Comparison of ENCODE assay signal across 24 cellular contexts in genomic region chr3:71378509-71378908, GRCh38.
DNase-seq lines count a peak whose midpoint lies in the region; ATAC-seq, FAIRE-seq and TF ChIP-seq lines count a peak whose summit lies in the region.
"Had no signal": no experiment of that assay in that cellular context is flagged by ENCODE, and none has a peak within 500 bp of the region (broad histone marks: within the 10 kb centered on the region; RNA-seq: fewer than 3 reads in every experiment).

No MANE protein-coding gene starts in this region.

- 88% methylated on average over 1 of the region's 1 CpG; no CpG with 5 or more reads in 1 of the 2 experiments for WGBS in H1 (ENCODE audit: extremely low coverage in 1 of 2, insufficient coverage in 1 of 2, insufficient read length in 1 of 2, insufficient replicate concordance in 2 of 2, low coverage in 1 of 2, low lambda C conversion rate in 2 of 2, missing lambda C conversion rate in 1 of 2), 2 experiments

- no peaks in the 10 kb centered on the region for H4K20me1 ChIP-seq in H1 (replicated peaks in 1 of 2; ENCODE audit: control insufficient read depth in 1 of 2, insufficient read depth in 2 of 2, low read length in 2 of 2)

- H3K79me1 ChIP-seq in H1 (ENCODE audit: low read depth, low read length): no peaks in the 10 kb centered on the region

- H3K27ac ChIP-seq in H1 (ENCODE audit: low read depth, low read length): no peak overlapping the region
- H3K27ac ChIP-seq: C4-2B, HL-60, SJCRH30 had no signal

- no peak overlapping the region for H3K18ac ChIP-seq in H1 (ENCODE audit: extremely low read depth, low read length)

- H3K9me3 ChIP-seq in T-helper 17 cell (ENCODE audit: control insufficient read depth, low read length, poor library complexity, severe bottlenecking) (no peaks in the 10 kb centered on the region), H1 (ENCODE audit: insufficient read depth in 2 of 2, low read depth in 1 of 2, low read length in 1 of 2) (no peaks in the 10 kb centered on the region)
- H3K9me3 ChIP-seq: SJCRH30 had no signal

- no peak overlapping the region for H4K8ac ChIP-seq in H1 (ENCODE audit: extremely low read depth, insufficient read depth, low read length)

- H3K4me3 Mint-ChIP-seq in activated T-cell treated with anti-CD3 and anti-CD28 coated beads, Interleukin-2, amount 50 U/mL, for 24 hours: no peak overlapping the region
- H3K4me3 Mint-ChIP-seq in activated T-cell treated with anti-CD3 and anti-CD28 coated beads, Interleukin-2, amount 50 U/mL, for 72 hours: no peak overlapping the region
- H3K4me3 Mint-ChIP-seq in T-helper 17 cell: no peak overlapping the region
- no peak overlapping the region for H3K4me3 Mint-ChIP-seq in progenitor cell of endocrine pancreas (ENCODE audit: low read depth)

- ATAC-seq in activated T-cell treated with anti-CD3 and anti-CD28 coated beads, Interleukin-2, amount 50 U/mL, for 72 hours (replicated peaks in 1 of 2): no peak
- no peak for ATAC-seq in T-helper 17 cell
- ATAC-seq in GM19324 (IDR thresholded peaks at IDR 0.05; ENCODE audit: low FRiP score, unreplicated experiment): no peak
- ATAC-seq: HepG2, Panc1 had no signal

- no peak overlapping the region for H2BK12ac ChIP-seq in H1 (ENCODE audit: low read depth, low read length)

- no peak overlapping the region for H2BK5ac ChIP-seq in H1 (ENCODE audit: low read depth, low read length)

- no peak overlapping the region for H3K4ac ChIP-seq in H1 (replicated peaks; ENCODE audit: insufficient read length, low read depth, low read length)

- peaks cover 0 to 3% (median 0%) of the 10 kb centered on the region in 4 experiments; a peak in 2 of 7 replicates for H3K4me1 ChIP-seq in H1 (replicated peaks in 1 of 4; ENCODE audit: control insufficient read depth in 3 of 4, insufficient read depth in 4 of 4, low read length in 3 of 4)
- H3K4me1 ChIP-seq: SJCRH30 had no signal

- H3K79me2 ChIP-seq in H1 (ENCODE audit: control insufficient read depth in 1 of 2, insufficient read depth in 2 of 2, low read length in 2 of 2): no peaks in the 10 kb centered on the region

- no peak for FAIRE-seq in H1 (lab: Jason Lieb, UNC)
- FAIRE-seq: HepG2 had no signal

- no peaks in the 10 kb centered on the region for H3K27me3 ChIP-seq in H1 (replicated peaks in 1 of 4; ENCODE audit: control insufficient read depth in 3 of 4, extremely low read depth in 1 of 4, insufficient read depth in 3 of 4, low read length in 3 of 4)
- H3K27me3 ChIP-seq: SJCRH30 had no signal

- no peak overlapping the region for H3K56ac ChIP-seq in H1 (replicated peaks; ENCODE audit: insufficient read length, low read depth, low read length)

- TF ChIP-seq CTCF in H1 (IDR thresholded peaks at IDR 0.05; ENCODE audit: control extremely low read depth in 1 of 3, insufficient read depth in 1 of 3, low read depth in 1 of 3, low read length in 3 of 3) (no peak), progenitor cell of endocrine pancreas (IDR thresholded peaks at IDR 0.05; ENCODE audit: unreplicated experiment) (no peak)

- no peak for TF ChIP-seq EP300 in H1 (IDR thresholded peaks at IDR 0.05; ENCODE audit: borderline replicate concordance in 1 of 2, low read depth in 2 of 2, low read length in 2 of 2)

- H3K4me3 ChIP-seq in H1 (ENCODE audit: extremely low read depth in 1 of 4, insufficient read depth in 2 of 4, low read depth in 3 of 4, low read length in 4 of 4): no peak overlapping the region
- H3K4me3 ChIP-seq: SJCRH30 had no signal

- H2AK5ac ChIP-seq in H1 (ENCODE audit: low read depth, low read length): no peak overlapping the region

- no peak overlapping the region for H4K91ac ChIP-seq in H1 (replicated peaks; ENCODE audit: insufficient read length, low read length)

- peaks cover 92% of the 10 kb centered on the region for H3K4me1 Mint-ChIP-seq in activated T-cell treated with anti-CD3 and anti-CD28 coated beads, Interleukin-2, amount 50 U/mL, for 24 hours (ENCODE audit: low read depth)
- H3K4me1 Mint-ChIP-seq in activated T-cell treated with anti-CD3 and anti-CD28 coated beads, Interleukin-2, amount 50 U/mL, for 72 hours (ENCODE audit: low read depth): peaks cover 82% of the 10 kb centered on the region
- H3K4me1 Mint-ChIP-seq in T-helper 17 cell: peaks cover 17% of the 10 kb centered on the region
- peaks cover 20% of the 10 kb centered on the region for H3K4me1 Mint-ChIP-seq in progenitor cell of endocrine pancreas (ENCODE audit: low read depth)

- POLR2A ChIA-PET in H1 (lab: Charles Lee; ENCODE audit: partially characterized antibody): no interaction called here

- no peaks in the 10 kb centered on the region for H3K9me3 Mint-ChIP-seq in activated T-cell treated with anti-CD3 and anti-CD28 coated beads, Interleukin-2, amount 50 U/mL, for 24 hours
- H3K9me3 Mint-ChIP-seq in activated T-cell treated with anti-CD3 and anti-CD28 coated beads, Interleukin-2, amount 50 U/mL, for 72 hours: no peaks in the 10 kb centered on the region
- no peaks in the 10 kb centered on the region for H3K9me3 Mint-ChIP-seq in progenitor cell of endocrine pancreas (ENCODE audit: low read depth)

- DNase-seq in activated T-cell treated with anti-CD3 and anti-CD28 coated beads, Interleukin-2, amount 50 U/mL, for 24 hours: no peak
- DNase-seq in activated T-cell treated with anti-CD3 and anti-CD28 coated beads, Interleukin-2, amount 50 U/mL, for 72 hours: no peak
- DNase-seq in T-helper 17 cell (no peak), H1 (ENCODE audit: low read depth in 1 of 2, low spot score in 2 of 2) (no peak), progenitor cell of endocrine pancreas (ENCODE audit: low spot score, unreplicated experiment) (no peak), NCI-H524 (lab: John Stamatoyannopoulos, UW) (no peak), NCI-H345 (lab: John Stamatoyannopoulos, UW) (no peak)
- DNase-seq: 8988T, AML-193, EL, GF-D8, HCEC 1CT, KBM-7, NCI-H1092, NCI-H1436, NCI-H187 treated with DMSO at 0.1 percent for 48 hours, NCI-H2107, NCI-H774, SJCRH30 had no signal

- no peak for TF ChIP-seq POLR2A in H1 (IDR thresholded peaks at IDR 0.05; ENCODE audit: control extremely low read depth in 1 of 2, low read depth in 2 of 2, low read length in 2 of 2)

- H3K23ac ChIP-seq in H1 (ENCODE audit: insufficient read length): no peak overlapping the region

- no peak overlapping the region for H2BK120ac ChIP-seq in H1 (replicated peaks; ENCODE audit: low read depth, low read length)

- no peak overlapping the region for H4K5ac ChIP-seq in H1 (ENCODE audit: insufficient read length, low read depth, low read length)

- TF ChIP-seq RAD21 in H1 (IDR thresholded peaks at IDR 0.05 in 1 of 2, conservative IDR thresholded peaks at IDR 0.05 in 1 of 2; ENCODE audit: low read depth in 2 of 2, low read length in 2 of 2): no peak

- no peak overlapping the region; a peak in 1 of 7 replicates for H3K9ac ChIP-seq in H1 (replicated peaks in 1 of 4; ENCODE audit: extremely low read depth in 1 of 4, low read depth in 3 of 4, low read length in 3 of 4)

- peak overlapping the region; percentile 20; the same call in 1 of the 2 replicates for H2BK15ac ChIP-seq in H1 (ENCODE audit: low read length)

- CTCF ChIA-PET in H1 (lab: Charles Lee; ENCODE audit: partially characterized antibody): no interaction called here

- H3K4me2 ChIP-seq in H1 (ENCODE audit: insufficient read depth in 1 of 2, low read depth in 2 of 2, low read length in 2 of 2): no peak overlapping the region

- no peaks in the 10 kb centered on the region for H3K27me3 Mint-ChIP-seq in activated T-cell treated with anti-CD3 and anti-CD28 coated beads, Interleukin-2, amount 50 U/mL, for 24 hours
- peaks cover 10% of the 10 kb centered on the region for H3K27me3 Mint-ChIP-seq in activated T-cell treated with anti-CD3 and anti-CD28 coated beads, Interleukin-2, amount 50 U/mL, for 72 hours (ENCODE audit: low read depth)
- H3K27me3 Mint-ChIP-seq in T-helper 17 cell (no peaks in the 10 kb centered on the region), progenitor cell of endocrine pancreas (no peaks in the 10 kb centered on the region)

- H2BK20ac ChIP-seq in H1 (ENCODE audit: low read length): no peak overlapping the region

- peak overlapping the region; percentile 82 for H3K27ac Mint-ChIP-seq in activated T-cell treated with anti-CD3 and anti-CD28 coated beads, Interleukin-2, amount 50 U/mL, for 24 hours
- H3K27ac Mint-ChIP-seq in activated T-cell treated with anti-CD3 and anti-CD28 coated beads, Interleukin-2, amount 50 U/mL, for 72 hours: no peak overlapping the region
- H3K27ac Mint-ChIP-seq in T-helper 17 cell (peak overlapping the region; percentile 34), progenitor cell of endocrine pancreas (peak overlapping the region; percentile 56)

- no peaks in the 10 kb centered on the region for H3K23me2 ChIP-seq in H1 (ENCODE audit: low read depth, low read length)

- no peak overlapping the region for H3K14ac ChIP-seq in H1 (ENCODE audit: insufficient read length)

- no peak overlapping the region for H2AFZ ChIP-seq in H1 (ENCODE audit: low read length)

- H3K36me3 ChIP-seq in H1 (ENCODE audit: control insufficient read depth in 2 of 4, insufficient read depth in 4 of 4, low read length in 3 of 4): no peaks in the 10 kb centered on the region
- H3K36me3 ChIP-seq: SJCRH30 had no signal

- peaks cover 19% of the 10 kb centered on the region for H3K36me3 Mint-ChIP-seq in activated T-cell treated with anti-CD3 and anti-CD28 coated beads, Interleukin-2, amount 50 U/mL, for 24 hours (ENCODE audit: low read depth)
- peaks cover 0 to 1% of the 10 kb centered on the region in 2 donors for H3K36me3 Mint-ChIP-seq in activated T-cell treated with anti-CD3 and anti-CD28 coated beads, Interleukin-2, amount 50 U/mL, for 72 hours (ENCODE audit: insufficient read depth in 2 of 2)
- H3K36me3 Mint-ChIP-seq in T-helper 17 cell (ENCODE audit: low read depth) (peaks cover 2% of the 10 kb centered on the region), progenitor cell of endocrine pancreas (ENCODE audit: insufficient read depth) (peaks cover 6% of the 10 kb centered on the region)

TF ChIP-seq in H1, 55 proteins besides CTCF, POLR2A, EP300 and RAD21:
- TF ChIP-seq HDAC2 (IDR thresholded peaks at IDR 0.05; ENCODE audit: borderline replicate concordance in 1 of 2, low read depth in 2 of 2, low read length in 2 of 2) (no peak), JUN (IDR thresholded peaks at IDR 0.05; ENCODE audit: low read depth, low read length) (no peak), FOSL1 (IDR thresholded peaks at IDR 0.05; ENCODE audit: insufficient read depth, low read depth, low read length) (no peak), SP1 (IDR thresholded peaks at IDR 0.05; ENCODE audit: low read depth, low read length) (no peak), POLR2AphosphoS5 (IDR thresholded peaks at IDR 0.05; ENCODE audit: low read depth, low read length) (no peak), MAX (IDR thresholded peaks at IDR 0.05) (no peak), SUZ12 (IDR thresholded peaks at IDR 0.05; ENCODE audit: low read length) (no peak), SRF (IDR thresholded peaks at IDR 0.05; ENCODE audit: low read depth, low read length) (no peak), CREB1 (IDR thresholded peaks at IDR 0.05) (no peak), RNF2 (IDR thresholded peaks at IDR 0.05; ENCODE audit: borderline replicate concordance, low read depth, low read length, missing control alignments, poor library complexity, severe bottlenecking) (no peak)
